Comparison of ENCODE assay signal across 8 cellular contexts in genomic region chr10:110221721-110222261, GRCh38. TPM values are rescaled to one million over a fixed set of nuclear protein-coding genes. Genes with fewer than 3 reads are reported as not detected.
DNase-seq lines count a peak whose midpoint lies in the region; ATAC-seq and TF ChIP-seq lines count a peak whose summit lies in the region.

No MANE protein-coding gene starts in this region.

- TF ChIP-seq CTCF in GM13977 (IDR thresholded peaks at IDR 0.05; ENCODE audit: extremely low read depth, insufficient read depth, missing control alignments) (peak; percentile 32), left lung (IDR thresholded peaks at IDR 0.05) (no peak)

- POLR2A ChIA-PET in activated CD4-positive, alpha-beta T cell treated with anti-CD3 and anti-CD28 coated beads for 36 hours (lab: Charles Lee): interaction anchor here (0.6 to 1.9 kb wide), 8 partner anchors 10 to 348 kb away, joined by 3 to 65 read pairs (median 3); partner anchors contain the start of gene MXI1

- DNase-seq in GM13977 (ENCODE audit: low spot score) (peak; percentile 65), NCI-H146 treated with DMSO at 0.1 percent for 48 hours (lab: John Stamatoyannopoulos, UW; ENCODE audit: unreplicated experiment) (peak; percentile 29), cerebellum (ENCODE audit: low spot score) (peak; percentile 93), left lung (peak; percentile 78 to 85), SW 1271 (lab: John Stamatoyannopoulos, UW) (no peak)
- DNase-seq in activated CD4-positive, alpha-beta T cell treated with anti-CD3 and anti-CD28 coated beads for 36 hours: peak; percentile 91
- DNase-seq in stimulated activated CD4-positive, alpha-beta T cell treated with anti-CD3 and anti-CD28 coated beads, Interleukin-2, amount 100 ng/mL, for 4 hours (ENCODE audit: low read depth): peak; percentile 77

- CTCF ChIA-PET in activated CD4-positive, alpha-beta T cell treated with anti-CD3 and anti-CD28 coated beads for 36 hours (lab: Charles Lee): interaction anchor here (0.5 to 9.9 kb wide), 13 partner anchors 10 to 979 kb away, joined by 3 to 154 read pairs (median 3); partner anchors contain the start of gene MXI1

- H3K27ac ChIP-seq in left lung: peak overlapping the region; percentile 69 to 81

- H3K4me3 Mint-ChIP-seq in activated CD4-positive, alpha-beta T cell treated with anti-CD3 and anti-CD28 coated beads for 36 hours: peak overlapping the region; percentile 68

- no peaks in the 10 kb centered on the region for H3K9me3 ChIP-seq in left lung

- H3K27ac Mint-ChIP-seq in activated CD4-positive, alpha-beta T cell treated with anti-CD3 and anti-CD28 coated beads for 36 hours: peak overlapping the region; percentile 88

- no peaks in the 10 kb centered on the region for H3K36me3 ChIP-seq in left lung

- no peaks in the 10 kb centered on the region for H3K9me3 Mint-ChIP-seq in activated CD4-positive, alpha-beta T cell treated with anti-CD3 and anti-CD28 coated beads for 36 hours (ENCODE audit: low read depth)

- ATAC-seq in HG02763 (IDR thresholded peaks at IDR 0.05; ENCODE audit: unreplicated experiment) (peak; percentile 37), left lung (peak; percentile 40)
- peak; percentile 79 for ATAC-seq in activated CD4-positive, alpha-beta T cell treated with anti-CD3 and anti-CD28 coated beads for 36 hours

- in situ Hi-C loops in GM13977 (cut with MboI; ENCODE audit: low pct_unique_long_range_greater_than_20kb, low sequenced_read_pairs, unreplicated experiment): no loop called here

- peaks cover 2% of the 10 kb centered on the region for H3K36me3 Mint-ChIP-seq in activated CD4-positive, alpha-beta T cell treated with anti-CD3 and anti-CD28 coated beads for 36 hours (ENCODE audit: low read depth)

- peaks cover 0 to 40% of the 10 kb centered on the region in 2 donors for H3K4me1 ChIP-seq in left lung

- peaks cover 44% of the 10 kb centered on the region for H3K4me1 Mint-ChIP-seq in activated CD4-positive, alpha-beta T cell treated with anti-CD3 and anti-CD28 coated beads for 36 hours

- no peaks in the 10 kb centered on the region for H3K27me3 Mint-ChIP-seq in activated CD4-positive, alpha-beta T cell treated with anti-CD3 and anti-CD28 coated beads for 36 hours

- no peaks in the 10 kb centered on the region for H3K27me3 ChIP-seq in left lung

- intact Hi-C loops in activated CD4-positive, alpha-beta T cell treated with anti-CD3 and anti-CD28 coated beads for 36 hours (cut with DNase I, micrococcal nuclease): loop anchor here (1.0 to 5.0 kb wide), 5 partner anchors 9 to 299 kb away; partner anchors contain the start of gene XPNPEP1 (in 1 of the 2)
- intact Hi-C loops in left lung (cut with DNase I): loop anchor here in 1 of 2 donors (10.0 kb wide), 1 partner anchor 53 kb away; no protein-coding TSS in a partner anchor

- peak overlapping the region in 1 of 2 donors; percentile 19 for H3K4me3 ChIP-seq in left lung

RNA-seq across cellular contexts. Expression of gene MXI1, which starts 14.4 kb away (rescaled TPM):
- 10 to 100 TPM; 49.7 to 75.7 TPM for total RNA-seq in activated CD4-positive, alpha-beta T cell treated with anti-CD3 and anti-CD28 coated beads for 36 hours
- 44.1 TPM for total RNA-seq in cerebellum
- 10 to 100 TPM; 16.5 to 16.7 TPM for total RNA-seq in left lung

Comparison
In these comparisons a context has a peak if more than half of its experiments do, and no peak if none do; other contexts are left out.
1. DNase-seq: peak in GM13977 (single experiment), NCI-H146 treated with DMSO at 0.1 percent for 48 hours (single experiment), activated CD4-positive, alpha-beta T cell treated with anti-CD3 and anti-CD28 coated beads for 36 hours (single experiment), cerebellum (single experiment), left lung (2 of 2) and stimulated activated CD4-positive, alpha-beta T cell treated with anti-CD3 and anti-CD28 coated beads, Interleukin-2, amount 100 ng/mL, for 4 hours (single experiment); none in SW 1271 (0 of 2).
2. Peak in every context shown above with its lines, with median percentiles within 50 percentile points of each other: ATAC-seq.